10 cellular contexts compared by ENCODE assay signal in the genomic region with DNA sequence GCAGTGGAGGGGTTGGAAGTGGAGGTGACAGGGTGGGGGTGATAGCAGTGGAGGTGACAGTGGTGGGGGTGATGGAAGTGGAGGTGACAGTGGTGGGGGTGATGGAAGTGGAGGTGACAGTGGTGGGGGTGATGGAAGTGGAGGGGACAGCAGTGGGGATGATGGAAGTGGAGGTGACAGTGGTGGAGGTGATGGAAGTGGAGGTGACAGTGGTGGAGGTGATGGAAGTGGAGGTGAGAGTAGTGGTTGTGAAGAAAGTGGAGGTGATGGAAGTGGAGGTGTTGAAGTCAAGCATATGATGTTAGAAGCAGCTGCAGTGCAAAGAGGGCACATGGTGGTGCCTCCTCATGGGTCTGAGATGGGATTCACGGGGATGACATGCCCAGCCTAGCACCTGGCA.
"Had no signal": no experiment of that assay in that cellular context is flagged by ENCODE, and none has a peak within 500 bp of the region (broad histone marks: within the 10 kb centered on the region; RNA-seq: fewer than 3 reads in every experiment).

No MANE protein-coding gene starts in this region.

- H3K27ac Mint-ChIP-seq: HFFc6, IgD-negative memory B cell had no signal

- ATAC-seq: HCT116 had no signal

- H3K36me3 ChIP-seq: HAP-1 had no signal

- H2AFZ ChIP-seq: GM23248 had no signal

- H3K9me3 Mint-ChIP-seq: HFFc6, IgD-negative memory B cell had no signal

- H3K4me3 ChIP-seq: GM23248, HAP-1 had no signal

- DNase-seq: GM23248, GOT3, H7, HFFc6, KBM-7 had no signal

- H3K4me2 ChIP-seq: KMS-11 had no signal

- H3K27ac ChIP-seq: GM23248, HL-60, KMS-11 had no signal

- H3K9me3 ChIP-seq: HAP-1 had no signal

- H3K4me3 Mint-ChIP-seq: HFFc6, IgD-negative memory B cell had no signal

- H3K9ac ChIP-seq: GM23248, KMS-11 had no signal
